Comparison of ENCODE assay signal across 23 cellular contexts in the genomic region with DNA sequence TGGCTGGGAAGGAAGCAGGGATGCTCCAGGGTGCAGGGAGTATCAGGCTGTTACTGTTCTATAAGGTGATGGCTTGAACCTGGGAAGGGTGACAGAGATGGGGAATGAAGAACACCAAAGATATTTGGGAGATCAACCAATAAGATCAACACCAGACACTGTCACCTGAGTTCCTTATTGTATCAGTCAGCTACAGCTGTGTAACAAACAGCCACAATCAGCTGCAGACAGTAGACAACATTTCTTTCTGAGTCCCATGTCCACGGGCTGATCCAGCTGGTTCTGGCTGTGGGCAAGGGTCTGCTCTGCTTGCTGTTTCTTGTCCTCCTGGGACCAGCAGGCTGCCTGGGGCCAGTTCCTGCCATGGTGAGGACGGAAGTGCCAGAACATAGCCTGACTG. TPM values are rescaled to one million over a fixed set of nuclear protein-coding genes. Genes with fewer than 3 reads are reported as not detected.
A peak's percentile ranks its signal among the peaks of the same experiment; 100 is the strongest.
DNase-seq lines count a peak whose midpoint lies in the region; ATAC-seq and TF ChIP-seq lines count a peak whose summit lies in the region.
"Had no signal": no experiment of that assay in that cellular context is flagged by ENCODE, and none has a peak within 500 bp of the region (broad histone marks: within the 10 kb centered on the region; RNA-seq: fewer than 3 reads in every experiment).

No MANE protein-coding gene starts in this region.

- 92% methylated on average over 2 of the region's 2 CpGs for WGBS in right cardiac atrium
- 89 to 93% methylated on average over 2 of the region's 2 CpGs for WGBS in heart right ventricle, 2 donors

- DNase-seq in right cardiac atrium (peak in 2 of 3 donors; percentile 18 to 31), heart right ventricle (no peak), RWPE2 (ENCODE audit: low spot score) (peak; percentile 77), NCI-H510A (lab: John Stamatoyannopoulos, UW) (no peak)
- DNase-seq in stimulated activated effector memory CD8-positive, alpha-beta T cell treated with anti-CD3 and anti-CD28 coated beads, Interleukin-12 subunit alpha, Interleukin-12 subunit beta, amount 100 ng/mL, for 72 hours (ENCODE audit: low spot score in 2 of 2): no peak
- DNase-seq: 8988T; ACHN; AML-193; BE2C; CD4-positive, alpha-beta T cell; CD8-positive, alpha-beta memory T cell; DMS 273 treated with DMSO at 0.1 percent for 48 hours; DMS79; EL; GDM1; GM23248; H7; HCEC 1CT had no signal

- POLR2A ChIA-PET in HEK293 (lab: Yijun Ruan, JAX): no interaction called here

- CTCF ChIA-PET in HEK293 (lab: Yijun Ruan, JAX): interaction anchor here (0.6 to 2.4 kb wide), 2 partner anchors 111 to 516 kb away, joined by 3 to 10 read pairs; no protein-coding TSS in a partner anchor

- no peaks in the 10 kb centered on the region for H3K36me3 ChIP-seq in heart right ventricle
- H3K36me3 ChIP-seq in HEK293 (ENCODE audit: control insufficient read depth in 2 of 2, insufficient read depth in 1 of 2, low read length in 2 of 2): no peaks in the 10 kb centered on the region
- no peaks in the 10 kb centered on the region for H3K36me3 ChIP-seq in RWPE2 (ENCODE audit: low read depth)
- H3K36me3 ChIP-seq: BE2C; BLaER1 treated with 17β-estradiol and CSF1 and Interleukin-3, amounts not matched to agents 10 nM and 100 nM had no signal

- TF ChIP-seq CTCF in heart right ventricle (IDR thresholded peaks at IDR 0.05): no peak
- TF ChIP-seq CTCF in HEK293 (tag by site-specific recombination; IDR thresholded peaks at IDR 0.05): no peak
- no peak for TF ChIP-seq CTCF in RWPE2 (IDR thresholded peaks at IDR 0.05; ENCODE audit: poor library complexity, severe bottlenecking)

- ATAC-seq in right cardiac atrium: no peak
- no peak for ATAC-seq in heart right ventricle
- ATAC-seq in RWPE2 (ENCODE audit: low read depth): no peak
- ATAC-seq in stimulated activated effector memory CD8-positive, alpha-beta T cell treated with anti-CD3 and anti-CD28 coated beads, Interleukin-12 subunit alpha, Interleukin-12 subunit beta, amount 100 ng/mL, for 72 hours: no peak
- no peak for ATAC-seq in GM21737 (IDR thresholded peaks at IDR 0.05; ENCODE audit: unreplicated experiment)
- ATAC-seq: A549 had no signal

- no peak overlapping the region for H3K4me3 Mint-ChIP-seq in stimulated activated effector memory CD8-positive, alpha-beta T cell treated with anti-CD3 and anti-CD28 coated beads, Interleukin-12 subunit alpha, Interleukin-12 subunit beta, amount 100 ng/mL, for 72 hours
- H3K4me3 Mint-ChIP-seq: CD14-positive monocyte; CD4-positive, alpha-beta T cell; CD8-positive, alpha-beta memory T cell had no signal

- no peaks in the 10 kb centered on the region for H3K36me3 Mint-ChIP-seq in stimulated activated effector memory CD8-positive, alpha-beta T cell treated with anti-CD3 and anti-CD28 coated beads, Interleukin-12 subunit alpha, Interleukin-12 subunit beta, amount 100 ng/mL, for 72 hours
- H3K36me3 Mint-ChIP-seq: CD14-positive monocyte; CD8-positive, alpha-beta memory T cell had no signal

- intact Hi-C loops in right cardiac atrium (cut with DNase I) (loop anchor here in 3 of 4 donors (10.0 kb wide), 3 partner anchors 106 to 206 kb away; a partner anchor contains a TSS), heart right ventricle (cut with DNase I) (loop anchor here in 2 of 10 donors (5.0 to 10.0 kb wide), 3 partner anchors 109 to 206 kb away; a partner anchor contains a TSS)

- H3K9me3 ChIP-seq in right cardiac atrium (ENCODE audit: control insufficient read depth, low read length) (no peaks in the 10 kb centered on the region), heart right ventricle (peaks cover 0 to 3% (median 0%) of the 10 kb centered on the region in 11 donors), HEK293 (ENCODE audit: control insufficient read depth, insufficient read depth, low read depth, low read length) (no peaks in the 10 kb centered on the region), RWPE2 (ENCODE audit: severe bottlenecking) (no peaks in the 10 kb centered on the region)

- H3K4me1 Mint-ChIP-seq in stimulated activated effector memory CD8-positive, alpha-beta T cell treated with anti-CD3 and anti-CD28 coated beads, Interleukin-12 subunit alpha, Interleukin-12 subunit beta, amount 100 ng/mL, for 72 hours: peaks cover 4% of the 10 kb centered on the region

- no peak overlapping the region for H3K27ac ChIP-seq in right cardiac atrium (ENCODE audit: low read length)
- no peak overlapping the region for H3K27ac ChIP-seq in heart right ventricle
- no peak overlapping the region for H3K27ac ChIP-seq in HEK293 (ENCODE audit: extremely low read depth, low read depth, low read length)
- H3K27ac ChIP-seq in RWPE2 (ENCODE audit: poor library complexity, severe bottlenecking): no peak overlapping the region
- H3K27ac ChIP-seq: A549; BLaER1 treated with 17β-estradiol and CSF1 and Interleukin-3, amounts not matched to agents 10 nM and 100 nM; GM23248 had no signal

- no peaks in the 10 kb centered on the region for H3K27me3 ChIP-seq in right cardiac atrium (ENCODE audit: control insufficient read depth, insufficient read depth)
- peaks cover 0 to 38% (median 4%) of the 10 kb centered on the region in 7 donors for H3K27me3 ChIP-seq in heart right ventricle
- no peaks in the 10 kb centered on the region for H3K27me3 ChIP-seq in RWPE2 (ENCODE audit: insufficient read depth, poor library complexity, severe bottlenecking)
- H3K27me3 ChIP-seq: BE2C; BLaER1 treated with 17β-estradiol and CSF1 and Interleukin-3, amounts not matched to agents 10 nM and 100 nM had no signal

- peaks cover 2% of the 10 kb centered on the region for H3K9me3 Mint-ChIP-seq in stimulated activated effector memory CD8-positive, alpha-beta T cell treated with anti-CD3 and anti-CD28 coated beads, Interleukin-12 subunit alpha, Interleukin-12 subunit beta, amount 100 ng/mL, for 72 hours
- H3K9me3 Mint-ChIP-seq: CD4-positive, alpha-beta T cell; CD8-positive, alpha-beta memory T cell had no signal

- H3K4me1 ChIP-seq in right cardiac atrium (ENCODE audit: control insufficient read depth, insufficient read depth, low read length) (no peaks in the 10 kb centered on the region), heart right ventricle (peaks cover 2 to 13% (median 11%) of the 10 kb centered on the region in 9 donors), HEK293 (ENCODE audit: control insufficient read depth, insufficient read depth, low read length) (no peaks in the 10 kb centered on the region), RWPE2 (ENCODE audit: insufficient read depth, poor library complexity, severe bottlenecking) (peaks cover 4% of the 10 kb centered on the region)
- H3K4me1 ChIP-seq: A549 had no signal

- peak overlapping the region; percentile 50 for H3K27ac Mint-ChIP-seq in stimulated activated effector memory CD8-positive, alpha-beta T cell treated with anti-CD3 and anti-CD28 coated beads, Interleukin-12 subunit alpha, Interleukin-12 subunit beta, amount 100 ng/mL, for 72 hours
- H3K27ac Mint-ChIP-seq: CD4-positive, alpha-beta T cell had no signal

- H3K4me3 ChIP-seq in right cardiac atrium (ENCODE audit: low read length): no peak overlapping the region
- no peak overlapping the region for H3K4me3 ChIP-seq in heart right ventricle
- H3K4me3 ChIP-seq in HEK293 (ENCODE audit: low read depth, low read length): no peak overlapping the region
- H3K4me3 ChIP-seq in RWPE2 (ENCODE audit: severe bottlenecking): no peak overlapping the region
- H3K4me3 ChIP-seq: A549; BLaER1 treated with 17β-estradiol and CSF1 and Interleukin-3, amounts not matched to agents 10 nM and 100 nM; GM23248 had no signal

TF ChIP-seq in HEK293, 187 proteins besides CTCF, POLR2A, EP300 and RAD21:
- TF ChIP-seq ZNF548 (tag by site-specific recombination; IDR thresholded peaks at IDR 0.05) (no peak), OSR2 (tag by site-specific recombination; IDR thresholded peaks at IDR 0.05) (no peak), GLIS2 (tag by site-specific recombination; IDR thresholded peaks at IDR 0.05) (no peak), ZNF214 (tag by site-specific recombination; IDR thresholded peaks at IDR 0.05; ENCODE audit: borderline replicate concordance) (no peak), MZF1 (tag by site-specific recombination; IDR thresholded peaks at IDR 0.05; ENCODE audit: borderline replicate concordance) (no peak), RBAK (tag by site-specific recombination; IDR thresholded peaks at IDR 0.05) (peak; percentile 96)
- TF ChIP-seq, protein P1, sequence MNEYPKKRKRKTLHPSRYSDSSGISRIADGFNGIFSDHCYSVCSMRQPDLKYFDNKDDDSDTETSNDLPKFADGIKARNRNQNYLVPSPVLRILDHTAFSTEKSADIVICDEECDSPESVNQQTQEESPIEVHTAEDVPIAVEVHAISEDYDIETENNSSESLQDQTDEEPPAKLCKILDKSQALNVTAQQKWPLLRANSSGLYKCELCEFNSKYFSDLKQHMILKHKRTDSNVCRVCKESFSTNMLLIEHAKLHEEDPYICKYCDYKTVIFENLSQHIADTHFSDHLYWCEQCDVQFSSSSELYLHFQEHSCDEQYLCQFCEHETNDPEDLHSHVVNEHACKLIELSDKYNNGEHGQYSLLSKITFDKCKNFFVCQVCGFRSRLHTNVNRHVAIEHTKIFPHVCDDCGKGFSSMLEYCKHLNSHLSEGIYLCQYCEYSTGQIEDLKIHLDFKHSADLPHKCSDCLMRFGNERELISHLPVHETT (tag by site-specific recombination; IDR thresholded peaks at IDR 0.05): no peak
- TF ChIP-seq, protein P2, sequence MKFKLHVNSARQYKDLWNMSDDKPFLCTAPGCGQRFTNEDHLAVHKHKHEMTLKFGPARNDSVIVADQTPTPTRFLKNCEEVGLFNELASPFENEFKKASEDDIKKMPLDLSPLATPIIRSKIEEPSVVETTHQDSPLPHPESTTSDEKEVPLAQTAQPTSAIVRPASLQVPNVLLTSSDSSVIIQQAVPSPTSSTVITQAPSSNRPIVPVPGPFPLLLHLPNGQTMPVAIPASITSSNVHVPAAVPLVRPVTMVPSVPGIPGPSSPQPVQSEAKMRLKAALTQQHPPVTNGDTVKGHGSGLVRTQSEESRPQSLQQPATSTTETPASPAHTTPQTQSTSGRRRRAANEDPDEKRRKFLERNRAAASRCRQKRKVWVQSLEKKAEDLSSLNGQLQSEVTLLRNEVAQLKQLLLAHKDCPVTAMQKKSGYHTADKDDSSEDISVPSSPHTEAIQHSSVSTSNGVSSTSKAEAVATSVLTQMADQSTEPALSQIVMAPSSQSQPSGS (tag by site-specific recombination; IDR thresholded peaks at IDR 0.05; ENCODE audit: low read depth): no peak

RNA-seq across cellular contexts. Expression of a gene that starts 31.3 kb away (rescaled TPM):
- total RNA-seq in right cardiac atrium (1 to 10 TPM; 4.1 to 8.4 (median 5.3) TPM), heart right ventricle (10 to 100 TPM in 3 of 10 donors, 1 to 10 TPM in 7; 1.5 to 34.3 (median 4.9) TPM)
- polyA plus RNA-seq in right cardiac atrium (15.5 TPM), heart right ventricle (10 to 100 TPM; 21.7 to 52.7 TPM)

Comparison
In these comparisons a context has a peak if more than half of its experiments do, and no peak if none do; other contexts are left out.
1. DNase-seq: peak in right cardiac atrium (2 of 3) and RWPE2 (single experiment); none in heart right ventricle (0 of 2), stimulated activated effector memory CD8-positive, alpha-beta T cell treated with anti-CD3 and anti-CD28 coated beads, Interleukin-12 subunit alpha, Interleukin-12 subunit beta, amount 100 ng/mL, for 72 hours (0 of 2) and NCI-H510A (single experiment).